1 cellular context compared by ENCODE assay signal in genomic region chr13:44578064-44578394, GRCh38.
TF ChIP-seq lines count a peak whose summit lies in the region.

No MANE protein-coding gene starts in this region.

TF ChIP-seq in A549, 52 proteins besides CTCF, POLR2A, EP300 and RAD21 (continued from another document):
- TF ChIP-seq REST (IDR thresholded peaks at IDR 0.05), result no peak
